In the genomic region with DNA sequence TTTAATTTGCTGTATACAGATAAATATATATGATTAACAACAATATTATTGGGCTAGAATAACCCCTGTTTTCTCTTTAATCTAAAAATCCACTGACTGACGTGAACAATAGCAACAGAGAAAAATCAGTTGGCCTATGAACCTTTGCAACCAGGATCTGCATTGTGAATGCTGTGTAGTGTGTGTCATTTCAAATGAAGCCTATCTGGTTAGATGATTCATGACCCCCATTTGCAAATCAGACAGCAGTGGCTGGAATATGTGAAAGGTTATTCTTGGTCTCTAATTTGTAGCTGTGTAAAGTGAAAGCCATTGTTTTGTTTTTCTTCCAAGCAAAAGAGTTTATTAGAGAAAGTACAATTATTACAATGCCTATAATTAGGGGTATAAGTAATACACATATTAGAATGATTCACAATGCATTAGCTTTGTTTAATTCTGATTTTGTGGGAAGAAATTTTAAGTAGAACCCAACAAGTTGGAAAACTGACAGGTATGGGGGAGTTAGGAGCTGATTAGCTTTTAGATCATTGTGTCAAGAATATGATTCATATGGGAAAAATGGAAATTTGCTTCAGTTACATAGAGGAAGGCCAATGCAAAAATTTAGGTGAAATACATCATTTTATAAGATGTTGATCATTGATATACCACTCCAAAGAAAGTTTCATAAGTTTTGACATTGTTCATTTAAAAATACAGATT, we compare ENCODE assay signal across 17 cellular contexts.
DNase-seq lines count a peak whose midpoint lies in the region; TF ChIP-seq lines count a peak whose summit lies in the region.
"Had no signal": no experiment of that assay in that cellular context is flagged by ENCODE, and none has a peak within 500 bp of the region (broad histone marks: within the 10 kb centered on the region; RNA-seq: fewer than 3 reads in every experiment).

No MANE protein-coding gene starts in this region.

- H2BK120ac ChIP-seq in mesenchymal stem cell (ENCODE audit: low read depth, low read length) = no peak overlapping the region

- H3K4me3 ChIP-seq in brain microvascular endothelial cell (ENCODE audit: low read depth, low read length) = no peak overlapping the region
- H3K4me3 ChIP-seq in transverse colon = no peak overlapping the region
- H3K4me3 ChIP-seq in mesenchymal stem cell (ENCODE audit: insufficient read depth in 1 of 2, low read depth in 1 of 2, low read length in 2 of 2) = no peak overlapping the region
- H3K4me3 ChIP-seq: GM23248, thyroid gland had no signal

- no peak overlapping the region for H2BK12ac ChIP-seq in mesenchymal stem cell (ENCODE audit: low read length in 2 of 2)

- H3K36me3 Mint-ChIP-seq in Calu3 (ENCODE audit: insufficient read depth, unreplicated experiment) = no peaks in the 10 kb centered on the region
- H3K36me3 Mint-ChIP-seq: stimulated activated memory B cell treated with anti-CD40 and anti-IgM and Interleukin-4, amounts not matched to agents 10 μg/mL and 1 μg/mL and 100 μg/mL, for 72 hours had no signal

- WGBS in transverse colon (ENCODE audit: low coverage in 1 of 2), 2 donors = 69 to 71% methylated on average over 1 of the region's 1 CpG
- WGBS in mesenchymal stem cell = 86% methylated on average over 1 of the region's 1 CpG

- no peak overlapping the region for H2AFZ ChIP-seq in mesenchymal stem cell (ENCODE audit: low read depth, low read length)
- H2AFZ ChIP-seq: GM23248 had no signal

- H3K14ac ChIP-seq in mesenchymal stem cell (ENCODE audit: low read length in 2 of 2) = no peak overlapping the region

- H3K79me1 ChIP-seq in mesenchymal stem cell (replicated peaks; ENCODE audit: low read length, poor library complexity, severe bottlenecking) = peaks cover 3% of the 10 kb centered on the region

- no peak overlapping the region for H2BK15ac ChIP-seq in mesenchymal stem cell (ENCODE audit: low read depth, poor library complexity, severe bottlenecking)

- H3K4ac ChIP-seq in mesenchymal stem cell (ENCODE audit: low read depth in 1 of 2, low read length in 2 of 2) = no peak overlapping the region

- no TSS peak for BruUV-seq in Calu3 (replicated peaks; lab: Mats Ljungman, UMichigan)

- H3K27me3 ChIP-seq in brain microvascular endothelial cell (replicated peaks) (no peaks in the 10 kb centered on the region), transverse colon (no peaks in the 10 kb centered on the region), mesenchymal stem cell (ENCODE audit: control insufficient read depth in 1 of 2, insufficient read depth in 1 of 2, low read length in 2 of 2) (no peaks in the 10 kb centered on the region)
- H3K27me3 ChIP-seq: thyroid gland had no signal

- H3K27ac Mint-ChIP-seq in Calu3 (ENCODE audit: unreplicated experiment) = peak overlapping the region; percentile 29
- H3K27ac Mint-ChIP-seq: activated CD4-positive, alpha-beta T cell treated with anti-CD3 and anti-CD28 coated beads for 36 hours; activated T-helper 2 cell treated with anti-CD3 and anti-CD28 coated beads, Interferon-gamma antibody, Interleukin-2, Interleukin-4, amounts not matched to agents 10 μg/mL and 5 μg/mL and 100 μg/mL, durations not matched to agents 14 hours and 24 hours and 36 hours; stimulated activated memory B cell treated with anti-CD40 and anti-IgM and Interleukin-4, amounts not matched to agents 10 μg/mL and 1 μg/mL and 100 μg/mL, for 72 hours had no signal

- no peak for TF ChIP-seq EP300 in transverse colon (IDR thresholded peaks at IDR 0.05; ENCODE audit: low read depth)

- H3K27me3 Mint-ChIP-seq in Calu3 (ENCODE audit: unreplicated experiment) = no peaks in the 10 kb centered on the region
- H3K27me3 Mint-ChIP-seq: activated CD4-positive, alpha-beta T cell treated with anti-CD3 and anti-CD28 coated beads for 36 hours; stimulated activated memory B cell treated with anti-CD40 and anti-IgM and Interleukin-4, amounts not matched to agents 10 μg/mL and 1 μg/mL and 100 μg/mL, for 72 hours had no signal

- H3K4me1 ChIP-seq in transverse colon (no peaks in the 10 kb centered on the region), mesenchymal stem cell (ENCODE audit: control insufficient read depth, insufficient read depth, low read depth, low read length) (no peaks in the 10 kb centered on the region)
- H3K4me1 ChIP-seq: thyroid gland had no signal

- no peak for TF ChIP-seq POLR2A in transverse colon (IDR thresholded peaks at IDR 0.05)

- no peak overlapping the region for H2BK5ac ChIP-seq in mesenchymal stem cell (ENCODE audit: low read depth, low read length, poor library complexity, severe bottlenecking)

- H3K18ac ChIP-seq in mesenchymal stem cell (ENCODE audit: low read depth in 1 of 2, low read length in 2 of 2) = no peak overlapping the region

- intact Hi-C loops in Calu3 (cut with micrococcal nuclease; ENCODE audit: unreplicated experiment) (no loop called here), transverse colon (cut with DNase I; ENCODE audit: low total_unique reads) (no loop called here)

- no peaks in the 10 kb centered on the region for H3K9me3 Mint-ChIP-seq in Calu3 (ENCODE audit: low read depth, unreplicated experiment)
- H3K9me3 Mint-ChIP-seq: activated T-helper 2 cell treated with anti-CD3 and anti-CD28 coated beads, Interferon-gamma antibody, Interleukin-2, Interleukin-4, amounts not matched to agents 10 μg/mL and 5 μg/mL and 100 μg/mL, durations not matched to agents 14 hours and 24 hours and 36 hours; stimulated activated memory B cell treated with anti-CD40 and anti-IgM and Interleukin-4, amounts not matched to agents 10 μg/mL and 1 μg/mL and 100 μg/mL, for 72 hours had no signal

- peaks cover 9% of the 10 kb centered on the region for H3K4me1 Mint-ChIP-seq in Calu3 (ENCODE audit: low read depth, unreplicated experiment)
- H3K4me1 Mint-ChIP-seq: activated CD4-positive, alpha-beta T cell treated with anti-CD3 and anti-CD28 coated beads for 36 hours; stimulated activated memory B cell treated with anti-CD40 and anti-IgM and Interleukin-4, amounts not matched to agents 10 μg/mL and 1 μg/mL and 100 μg/mL, for 72 hours had no signal

- no peak overlapping the region for H4K91ac ChIP-seq in mesenchymal stem cell (ENCODE audit: low read length)

- no peak overlapping the region for H2AK5ac ChIP-seq in mesenchymal stem cell (ENCODE audit: low read length, severe bottlenecking)

- in situ Hi-C loops in brain microvascular endothelial cell (cut with HindIII; ENCODE audit: low pct_ligation_motif_present, low sequenced_read_pairs) = no loop called here
- in situ Hi-C loops in transverse colon (cut with MboI; ENCODE audit: low pct_ligation_motif_present in 1 of 4, low pct_unique_long_range_greater_than_20kb in 1 of 4, low sequenced_read_pairs in 3 of 4) = no loop called here

- H3K4me2 ChIP-seq in mesenchymal stem cell (ENCODE audit: low read length, poor library complexity, severe bottlenecking) = no peak overlapping the region

- H3K27ac ChIP-seq in brain microvascular endothelial cell (no peak overlapping the region), transverse colon (no peak overlapping the region), mesenchymal stem cell (ENCODE audit: low read length, poor library complexity, severe bottlenecking) (no peak overlapping the region)
- H3K27ac ChIP-seq: GM23248, thyroid gland had no signal

- H3K4me3 Mint-ChIP-seq in Calu3 (ENCODE audit: low read depth, unreplicated experiment) = no peak overlapping the region
- H3K4me3 Mint-ChIP-seq: activated CD4-positive, alpha-beta T cell treated with anti-CD3 and anti-CD28 coated beads for 36 hours; stimulated activated memory B cell treated with anti-CD40 and anti-IgM and Interleukin-4, amounts not matched to agents 10 μg/mL and 1 μg/mL and 100 μg/mL, for 72 hours had no signal

- DNase-seq in Calu3 = no peak
- peak; percentile 25 for DNase-seq in NCI-H2227 (lab: John Stamatoyannopoulos, UW; ENCODE audit: unreplicated experiment)
- peak; percentile 19 for DNase-seq in brain microvascular endothelial cell
- peak; percentile 74 for DNase-seq in kidney tubule cell (ENCODE audit: low spot score)
- no peak for DNase-seq in transverse colon
- DNase-seq in NCI-H82 (lab: John Stamatoyannopoulos, UW) = no peak
- DNase-seq in mesenchymal stem cell = no peak
- DNase-seq: activated CD4-positive, alpha-beta T cell treated with anti-CD3 and anti-CD28 coated beads for 36 hours; COR-L47; erythroblast; glutamatergic neuron; GM23248; NCI-H1436; right cardiac atrium; thyroid gland had no signal

- H3K36me3 ChIP-seq in brain microvascular endothelial cell (replicated peaks) (no peaks in the 10 kb centered on the region), transverse colon (no peaks in the 10 kb centered on the region), mesenchymal stem cell (ENCODE audit: control insufficient read depth in 1 of 2, insufficient read depth in 2 of 2, low read depth in 1 of 2, low read length in 2 of 2) (no peaks in the 10 kb centered on the region)
- H3K36me3 ChIP-seq: thyroid gland had no signal

- no peak overlapping the region for H3K23ac ChIP-seq in mesenchymal stem cell (ENCODE audit: low read length in 2 of 2)

- CTCF ChIA-PET in Calu3 (lab: Charles Lee) = no interaction called here

- H3K9ac ChIP-seq in mesenchymal stem cell (ENCODE audit: low read length) = no peak overlapping the region
- H3K9ac ChIP-seq: GM23248 had no signal

- no peak overlapping the region for H4K8ac ChIP-seq in mesenchymal stem cell (ENCODE audit: low read length)

- no peak for TF ChIP-seq CTCF in Calu3 (IDR thresholded peaks at IDR 0.05; ENCODE audit: unreplicated experiment)
- no peak for TF ChIP-seq CTCF in brain microvascular endothelial cell (IDR thresholded peaks at IDR 0.05; ENCODE audit: low read depth, low read length, missing control alignments)
- TF ChIP-seq CTCF in transverse colon (IDR thresholded peaks at IDR 0.05) = no peak

- H3K9me3 ChIP-seq in transverse colon (no peaks in the 10 kb centered on the region), mesenchymal stem cell (ENCODE audit: control insufficient read depth, low read length) (no peaks in the 10 kb centered on the region)
- H3K9me3 ChIP-seq: thyroid gland had no signal

Comparison
In these comparisons a context has a peak if more than half of its experiments do, and no peak if none do; other contexts are left out.
1. DNase-seq: peak in NCI-H2227 (single experiment), brain microvascular endothelial cell (single experiment) and kidney tubule cell (single experiment); none in Calu3 (single experiment), transverse colon (single experiment), NCI-H82 (single experiment) and mesenchymal stem cell (single experiment).